ENCODE assay signal across 16 cellular contexts in the genomic region with DNA sequence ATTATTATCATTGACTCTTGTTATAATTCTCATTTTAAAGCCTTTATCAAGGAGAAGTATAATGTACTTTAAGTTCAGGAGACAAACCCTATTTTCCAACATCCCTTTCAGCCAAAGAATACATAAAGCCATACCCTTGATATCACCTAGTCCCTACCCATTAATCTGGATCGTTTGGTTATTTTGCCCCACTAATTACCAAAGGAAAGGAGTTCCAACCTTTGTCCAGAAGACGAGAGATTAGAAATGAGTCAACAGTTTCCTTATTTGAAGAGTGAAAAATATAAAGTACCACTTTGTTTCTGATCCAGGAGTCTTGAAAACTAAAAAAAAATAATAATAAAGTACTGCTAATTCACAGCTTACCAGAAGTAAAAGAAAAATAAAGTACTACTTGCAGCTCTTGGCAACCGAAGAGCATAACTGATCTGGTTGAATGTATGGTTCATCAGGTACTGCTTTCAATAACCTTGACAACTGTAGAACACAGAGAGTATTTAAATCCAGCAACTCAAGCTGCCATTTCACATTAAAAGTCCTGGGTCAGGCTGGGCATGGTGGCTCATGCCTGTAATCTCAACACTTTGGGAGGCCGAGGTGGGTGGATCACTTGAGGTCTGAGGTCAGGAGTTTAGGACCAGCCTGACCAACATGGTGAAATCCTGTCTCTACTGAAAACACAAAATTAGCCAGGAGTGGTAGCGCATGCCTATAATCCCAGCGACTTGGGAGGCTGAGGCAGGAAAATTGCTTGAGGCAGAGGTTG. TPM values are rescaled to one million over a fixed set of nuclear protein-coding genes. Genes with fewer than 3 reads are reported as not detected.
A peak's percentile ranks its signal among the peaks of the same experiment; 100 is the strongest.
DNase-seq lines count a peak whose midpoint lies in the region; ATAC-seq, FAIRE-seq and TF ChIP-seq lines count a peak whose summit lies in the region.
"Had no signal": no experiment of that assay in that cellular context is flagged by ENCODE, and none has a peak within 500 bp of the region (broad histone marks: within the 10 kb centered on the region; RNA-seq: fewer than 3 reads in every experiment).

No MANE protein-coding gene starts in this region.

- H3K4me1 ChIP-seq in PC-9 (replicated peaks; ENCODE audit: insufficient read depth) (peaks cover 95% of the 10 kb centered on the region), endothelial cell of umbilical vein (ENCODE audit: control insufficient read depth, extremely low read depth, insufficient read depth, low read length) (peaks cover 12% of the 10 kb centered on the region), sigmoid colon (peaks cover 0 to 16% (median 10%) of the 10 kb centered on the region in 4 donors)

- TF ChIP-seq POLR2A in endothelial cell of umbilical vein (IDR thresholded peaks at IDR 0.05; ENCODE audit: low read depth, low read length) (no peak), sigmoid colon (IDR thresholded peaks at IDR 0.05) (no peak)

- H3K27me3 ChIP-seq in PC-9 (ENCODE audit: insufficient read depth, low read depth) (no peaks in the 10 kb centered on the region), endothelial cell of umbilical vein (ENCODE audit: control insufficient read depth in 2 of 2, insufficient read depth in 2 of 2, low read length in 2 of 2) (peaks cover 11 to 12% of the 10 kb centered on the region in 2 experiments), sigmoid colon (no peaks in the 10 kb centered on the region)
- H3K27me3 ChIP-seq: BLaER1 treated with 17β-estradiol and CSF1 and Interleukin-3, amounts not matched to agents 10 nM and 100 nM had no signal

- peak overlapping the region; percentile 33 for H3K27ac ChIP-seq in PC-9
- H3K27ac ChIP-seq in endothelial cell of umbilical vein (ENCODE audit: insufficient read depth, low read depth, low read length) = no peak overlapping the region
- H3K27ac ChIP-seq in sigmoid colon = no peak overlapping the region
- H3K27ac ChIP-seq: BLaER1 treated with 17β-estradiol and CSF1 and Interleukin-3, amounts not matched to agents 10 nM and 100 nM; RWPE1 had no signal

- TF ChIP-seq EP300 in sigmoid colon (IDR thresholded peaks at IDR 0.05) = no peak

- H4K20me1 ChIP-seq in PC-9 (ENCODE audit: insufficient read depth) (no peaks in the 10 kb centered on the region), endothelial cell of umbilical vein (replicated peaks; ENCODE audit: control insufficient read depth, extremely low read depth, insufficient read depth, low read length) (no peaks in the 10 kb centered on the region)
- H4K20me1 ChIP-seq: BLaER1 treated with 17β-estradiol and CSF1 and Interleukin-3, amounts not matched to agents 10 nM and 100 nM had no signal

- DNase-seq in GM12865 (ENCODE audit: low read depth) (peak; percentile 48), PC-9 (no peak), endothelial cell of umbilical vein (ENCODE audit: low read depth, low spot score) (peak; percentile 28), retinal pigment epithelial cell (ENCODE audit: low read depth) (peak; percentile 37), NCI-H2107 treated with DMSO at 0.1 percent for 48 hours (lab: John Stamatoyannopoulos, UW; ENCODE audit: unreplicated experiment) (no peak), sigmoid colon (no peak)
- no peak for DNase-seq in activated naive CD8-positive, alpha-beta T cell treated with anti-CD3 and anti-CD28 coated beads for 36 hours
- DNase-seq: activated CD8-positive, alpha-beta T cell treated with anti-CD3 and anti-CD28 coated beads for 36 hours; activated naive CD4-positive, alpha-beta T cell treated with anti-CD3 and anti-CD28 coated beads, Interleukin-2, amount 10 ng/mL, durations not matched to agents 7 days and 5 days; NCI-H1092 treated with DMSO at 0.1 percent for 48 hours; NCI-H510A; stimulated activated CD4-positive, alpha-beta T cell treated with anti-CD3 and anti-CD28 coated beads, Interleukin-2, amount 100 ng/mL, for 24 hours; T-helper 17 cell had no signal

- ATAC-seq in GM19324 (IDR thresholded peaks at IDR 0.05; ENCODE audit: low FRiP score, unreplicated experiment) = no peak
- ATAC-seq: activated CD8-positive, alpha-beta T cell treated with anti-CD3 and anti-CD28 coated beads for 36 hours; T-helper 17 cell had no signal

- no peak overlapping the region for H3K9ac ChIP-seq in endothelial cell of umbilical vein (replicated peaks; ENCODE audit: extremely low read depth, insufficient read depth, low read length)
- H3K9ac ChIP-seq: BLaER1 treated with 17β-estradiol and CSF1 and Interleukin-3, amounts not matched to agents 10 nM and 100 nM had no signal

- intact Hi-C loops in PC-9 (cut with micrococcal nuclease; ENCODE audit: unreplicated experiment) = loop anchor here (10.0 kb wide), 1 partner anchor 155 kb away; a partner anchor contains a TSS
- intact Hi-C loops in endothelial cell of umbilical vein (cut with micrococcal nuclease) = no loop called here
- intact Hi-C loops in sigmoid colon (cut with DNase I) = no loop called here

- POLR2A ChIA-PET in PC-9 (lab: Charles Lee; ENCODE audit: unreplicated experiment) = interaction anchor here (0.5 to 0.6 kb wide), 2 partner anchors 27 to 33 kb away, joined by 3 to 4 read pairs; no protein-coding TSS in a partner anchor
- POLR2A ChIA-PET in endothelial cell of umbilical vein (lab: Charles Lee) = no interaction called here

- FAIRE-seq in endothelial cell of umbilical vein (lab: Jason Lieb, UNC) = peak; percentile 69

- dilution Hi-C loops in endothelial cell of umbilical vein (cut with MboI; ENCODE audit: extremely low pct_ligation_motif_present, low sequenced_read_pairs) = no loop called here

- TF ChIP-seq CTCF in GM12865 (IDR thresholded peaks at IDR 0.05; ENCODE audit: insufficient read depth, low read depth, low read length, missing control alignments) = no peak
- no peak for TF ChIP-seq CTCF in PC-9 (conservative IDR thresholded peaks at IDR 0.05)
- no peak for TF ChIP-seq CTCF in endothelial cell of umbilical vein (IDR thresholded peaks at IDR 0.05; ENCODE audit: extremely low read depth in 1 of 2, insufficient read depth in 1 of 2, low read depth in 1 of 2, low read length in 2 of 2)
- no peak for TF ChIP-seq CTCF in retinal pigment epithelial cell (conservative IDR thresholded peaks at IDR 0.05; ENCODE audit: low read depth, low read length)
- TF ChIP-seq CTCF in sigmoid colon (IDR thresholded peaks at IDR 0.05) = no peak

- no TSS peak for BruUV-seq in PC-9 (replicated peaks; lab: Mats Ljungman, UMichigan)
- BruUV-seq in endothelial cell of umbilical vein (replicated peaks; lab: Mats Ljungman, UMichigan) = no TSS peak

- H3K27ac Mint-ChIP-seq in activated naive CD8-positive, alpha-beta T cell treated with anti-CD3 and anti-CD28 coated beads for 36 hours = no peak overlapping the region
- H3K27ac Mint-ChIP-seq: activated CD8-positive, alpha-beta T cell treated with anti-CD3 and anti-CD28 coated beads for 36 hours; activated naive CD4-positive, alpha-beta T cell treated with anti-CD3 and anti-CD28 coated beads, Interleukin-2, amount 10 ng/mL, durations not matched to agents 7 days and 5 days; T-helper 17 cell had no signal

- 47 to 78% methylated on average over 6 of the region's 6 CpGs for WGBS in sigmoid colon, 2 donors

- no peaks in the 10 kb centered on the region for H3K9me1 ChIP-seq in endothelial cell of umbilical vein (replicated peaks; ENCODE audit: control insufficient read depth, extremely low read depth, insufficient read depth, low read length)

- H3K79me2 ChIP-seq in PC-9 (ENCODE audit: low read depth) = peaks cover 66% of the 10 kb centered on the region
- no peaks in the 10 kb centered on the region for H3K79me2 ChIP-seq in endothelial cell of umbilical vein (ENCODE audit: control insufficient read depth, insufficient read depth, low read length)

- no peaks in the 10 kb centered on the region for H3K27me3 Mint-ChIP-seq in activated naive CD8-positive, alpha-beta T cell treated with anti-CD3 and anti-CD28 coated beads for 36 hours
- H3K27me3 Mint-ChIP-seq: activated CD8-positive, alpha-beta T cell treated with anti-CD3 and anti-CD28 coated beads for 36 hours; T-helper 17 cell had no signal

- H3K9me3 ChIP-seq in PC-9 (ENCODE audit: insufficient read depth, low read depth) (no peaks in the 10 kb centered on the region), endothelial cell of umbilical vein (replicated peaks; ENCODE audit: control insufficient read depth, insufficient read depth, low read length) (no peaks in the 10 kb centered on the region), sigmoid colon (no peaks in the 10 kb centered on the region)
- H3K9me3 ChIP-seq: BLaER1 treated with 17β-estradiol and CSF1 and Interleukin-3, amounts not matched to agents 10 nM and 100 nM had no signal

- peaks cover 27% of the 10 kb centered on the region for H3K4me1 Mint-ChIP-seq in activated naive CD8-positive, alpha-beta T cell treated with anti-CD3 and anti-CD28 coated beads for 36 hours

- H2AFZ ChIP-seq in PC-9 = no peak overlapping the region
- no peak overlapping the region for H2AFZ ChIP-seq in endothelial cell of umbilical vein (ENCODE audit: low read depth, low read length)

- peaks cover 14% of the 10 kb centered on the region for H3K36me3 ChIP-seq in PC-9 (ENCODE audit: low read depth)
- no peaks in the 10 kb centered on the region for H3K36me3 ChIP-seq in endothelial cell of umbilical vein (ENCODE audit: control insufficient read depth in 2 of 2, extremely low read depth in 1 of 2, insufficient read depth in 2 of 2, low read length in 2 of 2)
- peaks cover 0 to 4% (median 0%) of the 10 kb centered on the region in 4 donors for H3K36me3 ChIP-seq in sigmoid colon
- H3K36me3 ChIP-seq: BLaER1 treated with 17β-estradiol and CSF1 and Interleukin-3, amounts not matched to agents 10 nM and 100 nM had no signal

- peaks cover 62% of the 10 kb centered on the region for H3F3A ChIP-seq in PC-9 (ENCODE audit: insufficient read depth, low read depth)

- CTCF ChIA-PET in PC-9 (lab: Charles Lee) = interaction anchor here (0.6 kb wide), 2 partner anchors 7 to 777 kb away, joined by 4 read pairs; no protein-coding TSS in a partner anchor
- CTCF ChIA-PET in endothelial cell of umbilical vein (lab: Charles Lee) = interaction anchor here (1.2 kb wide), 1 partner anchor 65 kb away, joined by 5 read pairs; no protein-coding TSS in a partner anchor

- H3K4me2 ChIP-seq in PC-9 = no peak overlapping the region
- no peak overlapping the region for H3K4me2 ChIP-seq in endothelial cell of umbilical vein (ENCODE audit: insufficient read depth, low read length)
- H3K4me2 ChIP-seq: BLaER1 treated with 17β-estradiol and CSF1 and Interleukin-3, amounts not matched to agents 10 nM and 100 nM had no signal

- H3K4me3 ChIP-seq in GM12865 (ENCODE audit: low read depth, low read length) = no peak overlapping the region
- 0 out of 2 replicates have a peak overlapping the region, but pooled peaks have one; percentile 5 for H3K4me3 ChIP-seq in PC-9
- no peak overlapping the region for H3K4me3 ChIP-seq in endothelial cell of umbilical vein (replicated peaks in 1 of 3; ENCODE audit: insufficient read depth in 1 of 3, low read depth in 1 of 3, low read length in 3 of 3)
- no peak overlapping the region for H3K4me3 ChIP-seq in retinal pigment epithelial cell (ENCODE audit: low read length)
- H3K4me3 ChIP-seq in sigmoid colon = no peak overlapping the region
- H3K4me3 ChIP-seq: BLaER1 treated with 17β-estradiol and CSF1 and Interleukin-3, amounts not matched to agents 10 nM and 100 nM had no signal

- H3K36me3 Mint-ChIP-seq in activated naive CD8-positive, alpha-beta T cell treated with anti-CD3 and anti-CD28 coated beads for 36 hours = peaks cover 3% of the 10 kb centered on the region
- H3K36me3 Mint-ChIP-seq: activated naive CD4-positive, alpha-beta T cell treated with anti-CD3 and anti-CD28 coated beads, Interleukin-2, amount 10 ng/mL, durations not matched to agents 7 days and 5 days had no signal

- no peaks in the 10 kb centered on the region for H3K9me2 ChIP-seq in PC-9 (ENCODE audit: insufficient read depth)

- no peaks in the 10 kb centered on the region for H3K9me3 Mint-ChIP-seq in activated naive CD8-positive, alpha-beta T cell treated with anti-CD3 and anti-CD28 coated beads for 36 hours
- H3K9me3 Mint-ChIP-seq: activated CD8-positive, alpha-beta T cell treated with anti-CD3 and anti-CD28 coated beads for 36 hours; activated naive CD4-positive, alpha-beta T cell treated with anti-CD3 and anti-CD28 coated beads, Interleukin-2, amount 10 ng/mL, durations not matched to agents 7 days and 5 days had no signal

- H3K4me3 Mint-ChIP-seq in activated naive CD8-positive, alpha-beta T cell treated with anti-CD3 and anti-CD28 coated beads for 36 hours = no peak overlapping the region
- H3K4me3 Mint-ChIP-seq: activated naive CD4-positive, alpha-beta T cell treated with anti-CD3 and anti-CD28 coated beads, Interleukin-2, amount 10 ng/mL, durations not matched to agents 7 days and 5 days; T-helper 17 cell had no signal

RNA-seq across cellular contexts. Expression of a gene that starts 33.7 kb away (rescaled TPM):
- total RNA-seq in PC-9 (2021) (73.1 and 98.6 TPM in 2 replicates), endothelial cell of umbilical vein (81.3 and 87.3 TPM in 2 replicates), sigmoid colon (100 to 1,000 TPM in 1 of 4 donors, 10 to 100 TPM in 3; 39.7 to 111 (median 41.6) TPM)
- polyA plus RNA-seq in endothelial cell of umbilical vein (25.6 and 35.0 TPM in 2 replicates), sigmoid colon (100 to 1,000 TPM; 108 to 181 (median 175) TPM)
- 40.0 and 41.7 TPM in 2 replicates for polyA plus RNA-seq in endothelial cell of umbilical vein (2011; cell fraction: cytosol; rRNA removed)
- 106 and 111 TPM in 2 replicates for polyA plus RNA-seq in endothelial cell of umbilical vein (2011; cell fraction: nucleus; rRNA removed)
- polyA plus RNA-seq in endothelial cell of umbilical vein (2012) = 56.4 and 68.9 TPM in 2 replicates
- polyA minus RNA-seq in endothelial cell of umbilical vein = 87.9 and 97.0 TPM in 2 replicates
- 27.1 TPM for polyA minus RNA-seq in endothelial cell of umbilical vein (2011; cell fraction: cytosol; rRNA and poly(A)+ RNA removed)
- polyA minus RNA-seq in endothelial cell of umbilical vein (2011; cell fraction: nucleus; rRNA and poly(A)+ RNA removed) = 89.4 and 125 TPM in 2 replicates
- 10 to 100 TPM; 27.8 to 28.1 TPM for total RNA-seq in activated naive CD8-positive, alpha-beta T cell treated with anti-CD3 and anti-CD28 coated beads for 36 hours

Comparison
In these comparisons a context has a peak if more than half of its experiments do, and no peak if none do; other contexts are left out.
1. DNase-seq: peak in GM12865 (single experiment), endothelial cell of umbilical vein (single experiment) and retinal pigment epithelial cell (single experiment); none in PC-9 (0 of 2), NCI-H2107 treated with DMSO at 0.1 percent for 48 hours (single experiment), sigmoid colon (single experiment) and activated naive CD8-positive, alpha-beta T cell treated with anti-CD3 and anti-CD28 coated beads for 36 hours (single experiment).